ENCODE assay signal across 11 cellular contexts in the genomic region with DNA sequence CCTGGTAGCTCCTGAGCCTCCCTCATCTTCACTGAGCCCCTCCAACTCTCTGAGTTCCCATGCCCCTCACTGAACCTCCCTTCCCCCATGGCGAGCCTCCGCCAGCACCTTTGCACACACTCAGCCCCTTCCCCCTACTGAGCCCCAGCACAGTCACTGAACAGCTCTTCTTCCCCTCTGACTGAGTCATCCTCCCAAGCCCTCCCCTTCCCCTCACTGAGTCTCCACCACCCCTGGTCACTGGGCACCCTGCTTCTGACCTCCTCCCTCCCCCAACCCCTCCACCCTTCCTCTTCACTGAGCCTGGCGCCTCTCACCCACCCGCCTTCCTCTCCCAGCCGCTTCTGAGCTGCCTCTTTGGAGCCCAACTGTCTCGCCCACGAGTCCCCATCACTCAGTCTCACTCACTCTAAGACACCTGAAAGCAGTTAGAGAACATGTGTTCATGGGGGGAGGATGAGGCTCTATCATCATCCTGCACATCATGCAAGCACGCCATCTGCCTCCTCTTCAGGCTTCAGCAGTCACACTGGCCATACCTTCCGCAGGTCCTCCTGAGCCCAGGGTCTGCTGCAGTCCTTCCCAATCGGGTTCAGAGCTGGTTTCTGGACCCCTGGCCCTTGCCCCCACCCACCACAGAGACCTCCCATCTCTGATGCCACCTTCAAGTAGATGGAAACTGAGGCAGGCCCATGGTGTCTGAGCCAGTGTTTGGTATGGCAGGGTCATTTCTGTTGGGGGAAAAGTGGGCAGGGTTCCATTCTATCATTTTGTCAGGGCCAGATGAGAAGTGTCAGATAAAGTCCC. TPM values are rescaled to one million over a fixed set of nuclear protein-coding genes. Genes with fewer than 3 reads are reported as not detected.
DNase-seq lines count a peak whose midpoint lies in the region; ATAC-seq, FAIRE-seq and TF ChIP-seq lines count a peak whose summit lies in the region.
"Had no signal": no experiment of that assay in that cellular context is flagged by ENCODE, and none has a peak within 500 bp of the region (broad histone marks: within the 10 kb centered on the region; RNA-seq: fewer than 3 reads in every experiment).

No MANE protein-coding gene starts in this region.

- peak; percentile 37 for DNase-seq in AG20443 (ENCODE audit: low spot score)
- peak; percentile 57 for DNase-seq in GM12891 (ENCODE audit: insufficient read length, low spot score)
- DNase-seq in keratinocyte (ENCODE audit: low read depth, low spot score): no peak
- no peak for DNase-seq in sigmoid colon
- DNase-seq in left ventricle myocardium superior: no peak
- DNase-seq: activated naive CD8-positive, alpha-beta T cell treated with anti-CD3 and anti-CD28 coated beads, Interleukin-2, amount 10 ng/mL, durations not matched to agents 7 days and 5 days had no signal

- H3K4me1 ChIP-seq in keratinocyte (ENCODE audit: control insufficient read depth, extremely low read depth, insufficient read depth, low read length): peaks cover 33% of the 10 kb centered on the region
- peaks cover 0 to 34% (median 27%) of the 10 kb centered on the region in 4 donors for H3K4me1 ChIP-seq in sigmoid colon

- peak overlapping the region; percentile 49 for H3K4me2 ChIP-seq in keratinocyte (ENCODE audit: control insufficient read depth, extremely low read depth, insufficient read depth, low read depth, low read length)

- intact Hi-C loops in sigmoid colon (cut with DNase I) (loop anchor here (10.0 kb wide), 1 partner anchor 403 kb away; a partner anchor contains a TSS), left ventricle myocardium superior (cut with micrococcal nuclease) (no loop called here)

- peak overlapping the region; percentile 20 for H3K9ac ChIP-seq in keratinocyte (ENCODE audit: control insufficient read depth, extremely low read depth, insufficient read depth, low read length)

- no peak overlapping the region for H2AFZ ChIP-seq in keratinocyte (ENCODE audit: control insufficient read depth, low read length)

- peak overlapping the region; percentile 46 for H3K27ac ChIP-seq in keratinocyte (ENCODE audit: control insufficient read depth, insufficient read depth, low read length)
- no peak overlapping the region for H3K27ac ChIP-seq in sigmoid colon
- H3K27ac ChIP-seq: suprapubic skin had no signal

- H3K4me3 ChIP-seq in keratinocyte (ENCODE audit: control insufficient read depth in 2 of 3, extremely low read depth in 1 of 3, insufficient read depth in 2 of 3, low read depth in 1 of 3, low read length in 3 of 3): no peak overlapping the region
- H3K4me3 ChIP-seq in sigmoid colon: no peak overlapping the region
- H3K4me3 ChIP-seq: suprapubic skin had no signal

- H3K36me3 ChIP-seq in keratinocyte (ENCODE audit: control insufficient read depth in 2 of 2, extremely low read depth in 1 of 2, insufficient read depth in 2 of 2, low read length in 2 of 2) (peaks cover 3 to 8% of the 10 kb centered on the region in 2 experiments), sigmoid colon (no peaks in the 10 kb centered on the region)
- H3K36me3 ChIP-seq: suprapubic skin had no signal

- dilution Hi-C loops in keratinocyte (cut with MboI; ENCODE audit: extremely low pct_ligation_motif_present, low sequenced_read_pairs): no loop called here

- H3K9me1 ChIP-seq in keratinocyte (ENCODE audit: control insufficient read depth, extremely low read depth, insufficient read depth, low read length): peaks cover 4% of the 10 kb centered on the region

- FAIRE-seq in GM12891 (lab: Jason Lieb, UNC): peak; percentile 74
- no peak for FAIRE-seq in keratinocyte (lab: Jason Lieb, UNC)

- 48 to 70% methylated on average over 10 of the region's 10 CpGs for WGBS in sigmoid colon, 2 donors

- TF ChIP-seq CTCF in keratinocyte (optimal IDR thresholded peaks at IDR 0.05 in 1 of 3, IDR thresholded peaks at IDR 0.05 in 1 of 3, conservative IDR thresholded peaks at IDR 0.05 in 1 of 3; ENCODE audit: extremely low read depth in 1 of 3, insufficient read depth in 2 of 3, low read length in 3 of 3) (no peak), sigmoid colon (IDR thresholded peaks at IDR 0.05) (no peak)

- H3K79me2 ChIP-seq in keratinocyte (ENCODE audit: control insufficient read depth, insufficient read depth, low read length): peaks cover 29% of the 10 kb centered on the region

- TF ChIP-seq POLR2A in GM12891 (IDR thresholded peaks at IDR 0.05; ENCODE audit: low read depth, low read length) (no peak), sigmoid colon (IDR thresholded peaks at IDR 0.05) (no peak)

- H3K9me3 ChIP-seq in keratinocyte (ENCODE audit: control insufficient read depth, low read depth, low read length) (no peaks in the 10 kb centered on the region), sigmoid colon (no peaks in the 10 kb centered on the region)
- H3K9me3 ChIP-seq: suprapubic skin had no signal

- no peaks in the 10 kb centered on the region for H3K27me3 ChIP-seq in keratinocyte (ENCODE audit: control insufficient read depth, extremely low read depth, insufficient read depth, low read length)
- H3K27me3 ChIP-seq in sigmoid colon: peaks cover 0 to 19% (median 5%) of the 10 kb centered on the region in 3 donors

- ATAC-seq in SK-N-SH treated with all-trans-retinoic acid at 6 μM for 48 hours (peak; percentile 35), HG03565 (IDR thresholded peaks at IDR 0.05; ENCODE audit: unreplicated experiment) (no peak), left ventricle myocardium superior (no peak), HG03280 (IDR thresholded peaks at IDR 0.05; ENCODE audit: unreplicated experiment) (no peak)

- no peaks in the 10 kb centered on the region for H4K20me1 ChIP-seq in keratinocyte (ENCODE audit: control insufficient read depth, extremely low read depth, insufficient read depth, low read length)

- no peak for TF ChIP-seq EP300 in sigmoid colon (IDR thresholded peaks at IDR 0.05)

TF ChIP-seq in GM12891, 5 proteins besides CTCF, POLR2A, EP300 and RAD21:
- TF ChIP-seq TAF1 (IDR thresholded peaks at IDR 0.05; ENCODE audit: low read depth, low read length) (no peak), POLR2AphosphoS5 (IDR thresholded peaks at IDR 0.05; ENCODE audit: low read depth, low read length) (no peak), PAX5 (IDR thresholded peaks at IDR 0.05; ENCODE audit: insufficient read depth, low read length, severe bottlenecking) (no peak), POU2F2 (IDR thresholded peaks at IDR 0.05; ENCODE audit: low read depth, low read length) (no peak), SPI1 (IDR thresholded peaks at IDR 0.05; ENCODE audit: low read depth, low read length) (no peak)
TF ChIP-seq in GM12891: peak in this region for 0.

TF ChIP-seq in SK-N-SH treated with all-trans-retinoic acid at 6 μM for 48 hours, 23 proteins besides CTCF, POLR2A, EP300 and RAD21 (continues in another document):
- no peak for TF ChIP-seq ZFP30 (CRISPR knock-in tag; IDR thresholded peaks at IDR 0.05)

RNA-seq across cellular contexts. Expression of a gene that starts 2.0 kb away (rescaled TPM):
- polyA plus RNA-seq in GM12891 (2012; ENCODE audit: low read depth, missing spikeins): 0.06 TPM
- polyA plus RNA-seq in keratinocyte (130 to 166 TPM (median 164 TPM) in 3 replicates), sigmoid colon (10 to 100 TPM in 1 of 3 donors, 1 to 10 TPM in 2; 3.0 to 10.8 (median 4.3) TPM)
- polyA plus RNA-seq in keratinocyte (2011; ENCODE audit: low read depth): 33.9 TPM
- 107 and 141 TPM in 2 replicates for polyA plus RNA-seq in keratinocyte (2011; cell fraction: cytosol; rRNA removed)
- polyA plus RNA-seq in keratinocyte (2011; cell fraction: nucleus; rRNA removed): 81.1 and 105 TPM in 2 replicates
- 81.0 and 94.3 TPM in 2 replicates for polyA plus RNA-seq in keratinocyte (2012; ENCODE audit: low replicate concordance)
- 40.7 to 76.9 TPM (median 51.1 TPM) in 3 replicates for polyA minus RNA-seq in keratinocyte
- polyA minus RNA-seq in keratinocyte (2011; cell fraction: cytosol; rRNA and poly(A)+ RNA removed): 121 TPM
- 31.7 and 43.4 TPM in 2 replicates for polyA minus RNA-seq in keratinocyte (2011; cell fraction: nucleus; rRNA and poly(A)+ RNA removed)
- total RNA-seq in sigmoid colon (10 to 100 TPM; 15.5 to 29.6 (median 20.2) TPM), left ventricle myocardium superior (27.4 TPM)
- total RNA-seq: activated naive CD8-positive, alpha-beta T cell treated with anti-CD3 and anti-CD28 coated beads, Interleukin-2, amount 10 ng/mL, durations not matched to agents 7 days and 5 days had no signal

RNA-seq across cellular contexts. Expression of a gene that starts 21.1 kb away (rescaled TPM):
- not detected for polyA plus RNA-seq in GM12891 (2012; ENCODE audit: low read depth, missing spikeins)
- polyA plus RNA-seq in keratinocyte (26.5 to 50.8 TPM (median 36.6 TPM) in 3 replicates), sigmoid colon (1 to 10 TPM in 1 of 3 donors, under 1 TPM in 1, not detected in 1; 0.60 to 5.7 TPM)
- polyA plus RNA-seq in keratinocyte (2011; ENCODE audit: low read depth): 130 TPM
- 21.2 and 35.6 TPM in 2 replicates for polyA plus RNA-seq in keratinocyte (2011; cell fraction: cytosol; rRNA removed)
- 37.2 and 51.5 TPM in 2 replicates for polyA plus RNA-seq in keratinocyte (2011; cell fraction: nucleus; rRNA removed)
- 37.8 and 126 TPM in 2 replicates for polyA plus RNA-seq in keratinocyte (2012; ENCODE audit: low replicate concordance)
- 43.5 to 79.5 TPM (median 49.6 TPM) in 3 replicates for polyA minus RNA-seq in keratinocyte
- polyA minus RNA-seq in keratinocyte (2011; cell fraction: cytosol; rRNA and poly(A)+ RNA removed): 95.7 TPM
- polyA minus RNA-seq in keratinocyte (2011; cell fraction: nucleus; rRNA and poly(A)+ RNA removed): 69.9 and 70.8 TPM in 2 replicates
- total RNA-seq in sigmoid colon (100 to 1,000 TPM in 2 of 4 donors, 10 to 100 TPM in 2; 24.0 to 111 (median 86.4) TPM), left ventricle myocardium superior (49.6 TPM)
- total RNA-seq: activated naive CD8-positive, alpha-beta T cell treated with anti-CD3 and anti-CD28 coated beads, Interleukin-2, amount 10 ng/mL, durations not matched to agents 7 days and 5 days had no signal

RNA-seq across cellular contexts. Expression of a gene that starts 31.2 kb away (rescaled TPM):
- polyA plus RNA-seq in GM12891 (2012; ENCODE audit: low read depth, missing spikeins): 0.15 TPM
- 13.8 to 21.3 TPM (median 16.1 TPM) in 3 replicates for polyA plus RNA-seq in keratinocyte
- polyA plus RNA-seq in keratinocyte (2011; ENCODE audit: low read depth): 3.1 TPM
- polyA plus RNA-seq in keratinocyte (2011; cell fraction: cytosol; rRNA removed): 19.3 and 28.3 TPM in 2 replicates
- polyA plus RNA-seq in keratinocyte (2011; cell fraction: nucleus; rRNA removed): 16.9 and 24.1 TPM in 2 replicates
- polyA plus RNA-seq in keratinocyte (2012; ENCODE audit: low replicate concordance): 16.6 and 21.5 TPM in 2 replicates
- polyA minus RNA-seq in keratinocyte: 23.5 to 55.7 TPM (median 25.5 TPM) in 3 replicates
- 33.6 TPM for polyA minus RNA-seq in keratinocyte (2011; cell fraction: cytosol; rRNA and poly(A)+ RNA removed)
- polyA minus RNA-seq in keratinocyte (2011; cell fraction: nucleus; rRNA and poly(A)+ RNA removed): 9.9 and 12.5 TPM in 2 replicates
- total RNA-seq in sigmoid colon: not detected
- 10 to 100 TPM; 15.0 to 26.8 (median 20.4) TPM for polyA plus RNA-seq in sigmoid colon
- 0.37 TPM for total RNA-seq in left ventricle myocardium superior
- total RNA-seq: pulmonary artery endothelial cell had no signal

Comparison
In these comparisons a context has a peak if more than half of its experiments do, and no peak if none do; other contexts are left out.
1. DNase-seq: peak in AG20443 (single experiment) and GM12891 (single experiment); none in keratinocyte (single experiment), sigmoid colon (single experiment) and left ventricle myocardium superior (single experiment).